In the genomic region with DNA sequence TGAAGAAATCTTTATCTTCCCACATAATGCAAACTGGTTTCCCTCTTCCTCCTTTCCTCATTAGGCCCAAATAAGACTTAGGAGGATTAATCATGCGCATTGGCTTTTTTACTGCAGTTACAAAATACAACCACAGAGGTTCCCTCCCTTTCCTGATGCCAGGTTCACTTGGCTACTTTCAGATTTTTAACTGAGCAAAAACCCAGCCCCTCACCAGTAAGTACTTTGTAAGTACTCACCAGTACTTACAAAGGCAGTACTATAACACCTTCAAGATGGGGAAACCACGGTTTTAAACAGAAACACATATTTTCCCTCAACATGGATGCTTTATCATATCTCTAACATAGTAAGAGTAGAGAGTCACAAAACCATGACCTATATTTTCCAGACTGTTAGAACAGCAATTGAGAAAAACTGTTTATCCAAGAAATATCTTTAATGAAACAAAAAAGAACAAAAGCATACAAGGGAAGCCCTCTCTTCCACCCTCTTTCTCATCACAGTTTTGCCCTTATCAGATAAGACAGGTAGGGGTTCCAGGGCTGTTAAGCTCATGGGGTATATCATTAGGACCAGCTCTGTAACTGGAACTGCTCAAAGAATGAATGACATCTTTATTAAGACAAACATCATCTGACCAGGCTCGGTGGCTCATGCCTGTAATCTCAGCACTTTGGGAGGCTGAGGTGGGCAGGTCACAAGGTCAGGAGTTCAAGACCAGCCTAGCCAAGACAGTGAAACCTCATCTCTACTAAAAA, we compare ENCODE assay signal across 9 cellular contexts. TPM values are rescaled to one million over a fixed set of nuclear protein-coding genes. Genes with fewer than 3 reads are reported as not detected.
DNase-seq lines count a peak whose midpoint lies in the region; ATAC-seq and TF ChIP-seq lines count a peak whose summit lies in the region.
"Had no signal": no experiment of that assay in that cellular context is flagged by ENCODE, and none has a peak within 500 bp of the region (broad histone marks: within the 10 kb centered on the region; RNA-seq: fewer than 3 reads in every experiment).

No MANE protein-coding gene starts in this region.

- peaks cover 4% of the 10 kb centered on the region for H3K4me1 ChIP-seq in endodermal cell (ENCODE audit: control insufficient read depth, insufficient read depth, low read length)

- peaks cover 3% of the 10 kb centered on the region for H3K9me3 Mint-ChIP-seq in activated CD8-positive, alpha-beta memory T cell treated with anti-CD3 and anti-CD28 coated beads, Interleukin-2, amount 10 ng/mL, durations not matched to agents 7 days and 5 days (ENCODE audit: low read depth)
- peaks cover 2% of the 10 kb centered on the region for H3K9me3 Mint-ChIP-seq in endodermal cell
- H3K9me3 Mint-ChIP-seq in stimulated activated naive CD8-positive, alpha-beta T cell treated with anti-CD3 and anti-CD28 coated beads, Interleukin-15, Interleukin-2, amounts not matched to agents 100 ng/mL and 50 ng/mL, for 24 hours: peaks cover 3% of the 10 kb centered on the region

- no peak overlapping the region for H3K9ac ChIP-seq in endodermal cell (ENCODE audit: extremely low read depth, low read length, poor library complexity, severe bottlenecking)

- no peak for DNase-seq in activated CD8-positive, alpha-beta memory T cell treated with anti-CD3 and anti-CD28 coated beads, Interleukin-2, amount 10 ng/mL, durations not matched to agents 7 days and 5 days
- no peak for DNase-seq in activated CD8-positive, alpha-beta memory T cell treated with anti-CD3 and anti-CD28 coated beads for 24 hours
- DNase-seq in SKM-1 (lab: John Stamatoyannopoulos, UW; ENCODE audit: unreplicated experiment) (peak; percentile 38), endodermal cell (no peak), brain microvascular endothelial cell (no peak), GM20000 (ENCODE audit: low spot score) (no peak)
- DNase-seq: activated effector memory CD4-positive, alpha-beta T cell treated with Interleukin-2 at 50 U/mL for 16 hours had no signal

- H3K36me3 ChIP-seq in endodermal cell (ENCODE audit: control insufficient read depth, insufficient read depth, low read length): no peaks in the 10 kb centered on the region
- H3K36me3 ChIP-seq in brain microvascular endothelial cell (replicated peaks): no peaks in the 10 kb centered on the region

- H3K4me3 ChIP-seq in endodermal cell (ENCODE audit: low read length) (no peak overlapping the region), brain microvascular endothelial cell (ENCODE audit: low read depth, low read length) (no peak overlapping the region)

- H3K4me1 Mint-ChIP-seq in activated CD8-positive, alpha-beta memory T cell treated with anti-CD3 and anti-CD28 coated beads, Interleukin-2, amount 10 ng/mL, durations not matched to agents 7 days and 5 days: peaks cover 76% of the 10 kb centered on the region
- H3K4me1 Mint-ChIP-seq in endodermal cell: peaks cover 44% of the 10 kb centered on the region
- peaks cover 100% of the 10 kb centered on the region for H3K4me1 Mint-ChIP-seq in stimulated activated naive CD8-positive, alpha-beta T cell treated with anti-CD3 and anti-CD28 coated beads, Interleukin-15, Interleukin-2, amounts not matched to agents 100 ng/mL and 50 ng/mL, for 24 hours (ENCODE audit: low read depth)

- ATAC-seq in activated CD8-positive, alpha-beta memory T cell treated with anti-CD3 and anti-CD28 coated beads, Interleukin-2, amount 10 ng/mL, durations not matched to agents 7 days and 5 days: peak; percentile 77
- ATAC-seq in HG03520 (IDR thresholded peaks at IDR 0.05; ENCODE audit: unreplicated experiment): no peak

- 71 to 100% methylated on average over 1 to 3 of the region's 3 CpGs for WGBS in endodermal cell (ENCODE audit: insufficient coverage in 1 of 2, insufficient read length in 1 of 2), 2 experiments

- H3K27ac ChIP-seq in endodermal cell (ENCODE audit: low read depth, low read length): no peak overlapping the region
- no peak overlapping the region for H3K27ac ChIP-seq in brain microvascular endothelial cell

- peak overlapping the region; percentile 84 for H3K27ac Mint-ChIP-seq in activated CD8-positive, alpha-beta memory T cell treated with anti-CD3 and anti-CD28 coated beads, Interleukin-2, amount 10 ng/mL, durations not matched to agents 7 days and 5 days
- peak overlapping the region; percentile 74 for H3K27ac Mint-ChIP-seq in endodermal cell
- H3K27ac Mint-ChIP-seq in stimulated activated naive CD8-positive, alpha-beta T cell treated with anti-CD3 and anti-CD28 coated beads, Interleukin-15, Interleukin-2, amounts not matched to agents 100 ng/mL and 50 ng/mL, for 24 hours: peak overlapping the region; percentile 96

- peaks cover 28% of the 10 kb centered on the region for H3K36me3 Mint-ChIP-seq in activated CD8-positive, alpha-beta memory T cell treated with anti-CD3 and anti-CD28 coated beads, Interleukin-2, amount 10 ng/mL, durations not matched to agents 7 days and 5 days
- peaks cover 17% of the 10 kb centered on the region for H3K36me3 Mint-ChIP-seq in endodermal cell (ENCODE audit: low read depth)
- H3K36me3 Mint-ChIP-seq in stimulated activated naive CD8-positive, alpha-beta T cell treated with anti-CD3 and anti-CD28 coated beads, Interleukin-15, Interleukin-2, amounts not matched to agents 100 ng/mL and 50 ng/mL, for 24 hours (ENCODE audit: low read depth): peaks cover 35% of the 10 kb centered on the region

- H3K27me3 ChIP-seq in endodermal cell (ENCODE audit: control insufficient read depth, insufficient read depth, low read length, poor library complexity, severe bottlenecking): no peaks in the 10 kb centered on the region
- H3K27me3 ChIP-seq in brain microvascular endothelial cell (replicated peaks): no peaks in the 10 kb centered on the region

- no peaks in the 10 kb centered on the region for H3K9me3 ChIP-seq in endodermal cell (ENCODE audit: control insufficient read depth, low read length)

- peak overlapping the region; percentile 56 for H3K4me3 Mint-ChIP-seq in activated CD8-positive, alpha-beta memory T cell treated with anti-CD3 and anti-CD28 coated beads, Interleukin-2, amount 10 ng/mL, durations not matched to agents 7 days and 5 days
- no peak overlapping the region for H3K4me3 Mint-ChIP-seq in endodermal cell
- peak overlapping the region; percentile 79 for H3K4me3 Mint-ChIP-seq in stimulated activated naive CD8-positive, alpha-beta T cell treated with anti-CD3 and anti-CD28 coated beads, Interleukin-15, Interleukin-2, amounts not matched to agents 100 ng/mL and 50 ng/mL, for 24 hours

- TF ChIP-seq CTCF in endodermal cell (conservative IDR thresholded peaks at IDR 0.05) (peak; percentile 30), brain microvascular endothelial cell (IDR thresholded peaks at IDR 0.05; ENCODE audit: low read depth, low read length, missing control alignments) (no peak), GM20000 (IDR thresholded peaks at IDR 0.05; ENCODE audit: extremely low read depth, missing control alignments) (no peak)

- H3K27me3 Mint-ChIP-seq in activated CD8-positive, alpha-beta memory T cell treated with anti-CD3 and anti-CD28 coated beads, Interleukin-2, amount 10 ng/mL, durations not matched to agents 7 days and 5 days: no peaks in the 10 kb centered on the region
- no peaks in the 10 kb centered on the region for H3K27me3 Mint-ChIP-seq in endodermal cell (ENCODE audit: insufficient read depth)
- no peaks in the 10 kb centered on the region for H3K27me3 Mint-ChIP-seq in stimulated activated naive CD8-positive, alpha-beta T cell treated with anti-CD3 and anti-CD28 coated beads, Interleukin-15, Interleukin-2, amounts not matched to agents 100 ng/mL and 50 ng/mL, for 24 hours

- in situ Hi-C loops in brain microvascular endothelial cell (cut with HindIII; ENCODE audit: low pct_ligation_motif_present, low sequenced_read_pairs): no loop called here

- CTCF ChIA-PET in activated CD8-positive, alpha-beta memory T cell treated with anti-CD3 and anti-CD28 coated beads, Interleukin-2, amount 10 ng/mL, durations not matched to agents 7 days and 5 days (lab: Charles Lee): interaction anchor here (0.7 kb wide), 1 partner anchor 340 kb away, joined by 3 read pairs; no protein-coding TSS in a partner anchor

RNA-seq across cellular contexts. Expression of gene FOXO1, which starts 12.7 kb away (rescaled TPM):
- 10 to 100 TPM; 20.2 to 27.1 TPM for total RNA-seq in activated CD8-positive, alpha-beta memory T cell treated with anti-CD3 and anti-CD28 coated beads, Interleukin-2, amount 10 ng/mL, durations not matched to agents 7 days and 5 days
- total RNA-seq in endodermal cell: 10 to 100 TPM; 20.1 to 29.7 TPM
- 10.5 TPM for polyA plus RNA-seq in endodermal cell (2013, experiment 1 of 2)
- polyA plus RNA-seq in endodermal cell (2013, experiment 2 of 2): 10.4 TPM
